In the genomic region with DNA sequence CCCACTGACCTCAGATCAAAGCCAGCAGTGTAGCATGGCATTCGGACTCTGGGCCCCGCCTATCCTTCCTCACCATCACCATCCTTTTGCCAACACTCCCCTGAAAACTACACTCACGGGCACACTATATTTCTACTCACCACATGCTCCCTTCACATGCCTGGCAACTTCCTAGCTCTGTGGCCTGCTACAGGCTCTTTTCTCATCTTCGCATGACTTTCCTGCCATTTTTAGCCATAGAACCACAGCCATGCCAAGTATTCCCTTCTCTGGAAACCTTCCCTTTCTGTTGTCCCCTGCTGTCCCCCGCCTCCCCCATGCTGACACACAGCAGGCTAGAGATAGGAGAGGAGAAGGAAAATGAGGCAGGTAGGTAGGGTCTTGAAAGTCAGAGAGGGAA, we compare ENCODE assay signal across 19 cellular contexts. TPM values are rescaled to one million over a fixed set of nuclear protein-coding genes. Genes with fewer than 3 reads are reported as not detected.
DNase-seq lines count a peak whose midpoint lies in the region; ATAC-seq and TF ChIP-seq lines count a peak whose summit lies in the region.
"Had no signal": no experiment of that assay in that cellular context is flagged by ENCODE, and none has a peak within 500 bp of the region (broad histone marks: within the 10 kb centered on the region; RNA-seq: fewer than 3 reads in every experiment).

No MANE protein-coding gene starts in this region.

- H3K27ac ChIP-seq in heart right ventricle (no peak overlapping the region), psoas muscle (no peak overlapping the region)
- H3K27ac ChIP-seq: 22Rv1, A549, C4-2B, GM23248, HL-60 had no signal

- H3K27me3 ChIP-seq in heart right ventricle (no peaks in the 10 kb centered on the region), psoas muscle (ENCODE audit: insufficient read depth in 3 of 3, low read length in 2 of 3) (no peaks in the 10 kb centered on the region)

- ATAC-seq in heart right ventricle: peak in 5 of 8 donors; percentile 17 to 45 (median 21)
- ATAC-seq in psoas muscle: peak; percentile 32 to 77 (median 75)
- ATAC-seq in HG03025 (IDR thresholded peaks at IDR 0.05; ENCODE audit: low FRiP score, unreplicated experiment): no peak
- ATAC-seq in GM19395 (IDR thresholded peaks at IDR 0.05; ENCODE audit: unreplicated experiment): no peak
- ATAC-seq: A549, GM12878 had no signal

- TF ChIP-seq CTCF in heart right ventricle (IDR thresholded peaks at IDR 0.05) (no peak), psoas muscle (IDR thresholded peaks at IDR 0.05) (no peak)

- no peaks in the 10 kb centered on the region for H3K9me3 ChIP-seq in heart right ventricle
- H3K9me3 ChIP-seq in psoas muscle: no peaks in the 10 kb centered on the region
- H3K9me3 ChIP-seq: A549 had no signal

- 69 to 71% methylated on average over 5 of the region's 5 CpGs for WGBS in heart right ventricle, 2 donors
- WGBS in psoas muscle, 3 donors: 58 to 78% (median 61%) methylated on average over 5 of the region's 5 CpGs

- no peak overlapping the region for H3K4me3 ChIP-seq in heart right ventricle
- H3K4me3 ChIP-seq in psoas muscle: no peak overlapping the region
- H3K4me3 ChIP-seq: A549, GM12878, GM23248 had no signal

- DNase-seq in heart right ventricle (no peak), cardiac septum (ENCODE audit: low spot score) (no peak), myocyte (ENCODE audit: low read depth) (peak; percentile 58), psoas muscle (no peak), H4 (ENCODE audit: low spot score) (no peak)
- DNase-seq: AML-193; CD4-positive, alpha-beta T cell; DMS153; DMS79; GF-D8; GM23248; HCEC 1CT had no signal

- H3K36me3 ChIP-seq in heart right ventricle (no peaks in the 10 kb centered on the region), psoas muscle (ENCODE audit: insufficient read depth in 1 of 2, low read depth in 1 of 2) (no peaks in the 10 kb centered on the region)

- intact Hi-C loops in heart right ventricle (cut with DNase I) (no loop called here), cardiac septum (cut with DNase I) (no loop called here), psoas muscle (cut with DNase I) (no loop called here)

- H3K4me1 ChIP-seq in heart right ventricle (peaks cover 0 to 22% (median 0%) of the 10 kb centered on the region in 9 donors), psoas muscle (no peaks in the 10 kb centered on the region)
- H3K4me1 ChIP-seq: A549 had no signal

RNA-seq across cellular contexts. Expression of gene MMP2, which starts 45.5 kb away (rescaled TPM):
- 100 to 1,000 TPM in 5 of 10 donors, 10 to 100 TPM in 5; 42.3 to 157 (median 88.0) TPM for total RNA-seq in heart right ventricle
- polyA plus RNA-seq in heart right ventricle: 100 to 1,000 TPM in 1 of 2 donors, 10 to 100 TPM in 1; 36.1 to 119 TPM
- total RNA-seq in cardiac septum: 83.8 TPM
- 191 and 204 TPM in 2 replicates for total RNA-seq in myocyte
- polyA plus RNA-seq in myocyte (2012): 1,920 TPM
- total RNA-seq in psoas muscle: 10 to 100 TPM; 21.7 to 60.9 (median 38.6) TPM
- polyA plus RNA-seq in psoas muscle: 10 to 100 TPM; 16.0 to 23.2 (median 16.1) TPM
- total RNA-seq in H4 (2014; rRNA removed; shearing (Covaris generic)): 278 and 283 TPM in 2 replicates
- total RNA-seq: CD4-positive, alpha-beta T cell had no signal

Comparison
In these comparisons a context has a peak if more than half of its experiments do, and no peak if none do; other contexts are left out.
1. ATAC-seq: peak in heart right ventricle (5 of 8) and psoas muscle (4 of 4); none in HG03025 (single experiment) and GM19395 (single experiment).